In the genomic region with DNA sequence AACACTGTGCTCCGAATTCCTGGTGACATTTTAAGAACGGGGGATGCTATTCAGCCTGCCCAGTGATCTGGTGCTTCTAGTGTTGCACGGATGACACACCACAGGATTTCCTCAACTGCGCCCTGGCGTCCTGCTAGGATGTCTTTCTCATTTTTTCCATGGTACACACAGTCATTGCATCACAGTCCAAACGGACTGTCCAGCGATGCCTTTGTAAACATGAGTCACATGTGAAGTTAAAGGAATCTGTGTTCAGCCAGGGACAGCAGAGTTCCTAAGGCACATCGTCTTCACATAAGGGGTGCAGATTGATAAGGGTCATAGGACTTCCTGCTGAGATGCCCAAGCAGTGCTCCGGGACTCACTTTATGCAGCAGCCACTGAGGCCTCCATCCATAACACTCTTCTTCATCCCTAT, we compare ENCODE assay signal across 1 cellular context.
TF ChIP-seq lines count a peak whose summit lies in the region.

No MANE protein-coding gene starts in this region.

TF ChIP-seq in HepG2, 621 proteins besides CTCF, POLR2A, EP300 and RAD21 (continued from another document):
- TF ChIP-seq, protein P1, sequence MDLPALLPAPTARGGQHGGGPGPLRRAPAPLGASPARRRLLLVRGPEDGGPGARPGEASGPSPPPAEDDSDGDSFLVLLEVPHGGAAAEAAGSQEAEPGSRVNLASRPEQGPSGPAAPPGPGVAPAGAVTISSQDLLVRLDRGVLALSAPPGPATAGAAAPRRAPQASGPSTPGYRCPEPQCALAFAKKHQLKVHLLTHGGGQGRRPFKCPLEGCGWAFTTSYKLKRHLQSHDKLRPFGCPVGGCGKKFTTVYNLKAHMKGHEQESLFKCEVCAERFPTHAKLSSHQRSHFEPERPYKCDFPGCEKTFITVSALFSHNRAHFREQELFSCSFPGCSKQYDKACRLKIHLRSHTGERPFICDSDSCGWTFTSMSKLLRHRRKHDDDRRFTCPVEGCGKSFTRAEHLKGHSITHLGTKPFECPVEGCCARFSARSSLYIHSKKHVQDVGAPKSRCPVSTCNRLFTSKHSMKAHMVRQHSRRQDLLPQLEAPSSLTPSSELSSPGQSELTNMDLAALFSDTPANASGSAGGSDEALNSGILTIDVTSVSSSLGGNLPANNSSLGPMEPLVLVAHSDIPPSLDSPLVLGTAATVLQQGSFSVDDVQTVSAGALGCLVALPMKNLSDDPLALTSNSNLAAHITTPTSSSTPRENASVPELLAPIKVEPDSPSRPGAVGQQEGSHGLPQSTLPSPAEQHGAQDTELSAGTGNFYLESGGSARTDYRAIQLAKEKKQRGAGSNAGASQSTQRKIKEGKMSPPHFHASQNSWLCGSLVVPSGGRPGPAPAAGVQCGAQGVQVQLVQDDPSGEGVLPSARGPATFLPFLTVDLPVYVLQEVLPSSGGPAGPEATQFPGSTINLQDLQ (CRISPR knock-in tag; IDR thresholded peaks at IDR 0.05) = no peak
- TF ChIP-seq, protein P2, sequence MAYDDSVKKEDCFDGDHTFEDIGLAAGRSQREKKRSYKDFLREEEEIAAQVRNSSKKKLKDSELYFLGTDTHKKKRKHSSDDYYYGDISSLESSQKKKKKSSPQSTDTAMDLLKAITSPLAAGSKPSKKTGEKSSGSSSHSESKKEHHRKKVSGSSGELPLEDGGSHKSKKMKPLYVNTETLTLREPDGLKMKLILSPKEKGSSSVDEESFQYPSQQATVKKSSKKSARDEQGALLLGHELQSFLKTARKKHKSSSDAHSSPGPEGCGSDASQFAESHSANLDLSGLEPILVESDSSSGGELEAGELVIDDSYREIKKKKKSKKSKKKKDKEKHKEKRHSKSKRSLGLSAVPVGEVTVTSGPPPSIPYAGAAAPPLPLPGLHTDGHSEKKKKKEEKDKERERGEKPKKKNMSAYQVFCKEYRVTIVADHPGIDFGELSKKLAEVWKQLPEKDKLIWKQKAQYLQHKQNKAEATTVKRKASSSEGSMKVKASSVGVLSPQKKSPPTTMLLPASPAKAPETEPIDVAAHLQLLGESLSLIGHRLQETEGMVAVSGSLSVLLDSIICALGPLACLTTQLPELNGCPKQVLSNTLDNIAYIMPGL (CRISPR knock-in tag; IDR thresholded peaks at IDR 0.05; ENCODE audit: borderline replicate concordance in 1 of 2, low read depth in 1 of 2) = 0 out of 4 replicates have a peak, but pooled peaks have one; percentile 36 to 69
- no peak for TF ChIP-seq ZNF577 (CRISPR knock-in tag; IDR thresholded peaks at IDR 0.05; ENCODE audit: borderline replicate concordance, low read depth)
- TF ChIP-seq ZSCAN21 (CRISPR knock-in tag; IDR thresholded peaks at IDR 0.05; ENCODE audit: borderline replicate concordance) = no peak
- TF ChIP-seq MIER2 (CRISPR knock-in tag; IDR thresholded peaks at IDR 0.05) = peak; percentile 62
- no peak for TF ChIP-seq ZNF30 (CRISPR knock-in tag; IDR thresholded peaks at IDR 0.05)
- no peak for TF ChIP-seq TCF12 (IDR thresholded peaks at IDR 0.05)
- TF ChIP-seq TCF12 (CRISPR knock-in tag; IDR thresholded peaks at IDR 0.05) = no peak
